8 cellular contexts compared by ENCODE assay signal in the genomic region with DNA sequence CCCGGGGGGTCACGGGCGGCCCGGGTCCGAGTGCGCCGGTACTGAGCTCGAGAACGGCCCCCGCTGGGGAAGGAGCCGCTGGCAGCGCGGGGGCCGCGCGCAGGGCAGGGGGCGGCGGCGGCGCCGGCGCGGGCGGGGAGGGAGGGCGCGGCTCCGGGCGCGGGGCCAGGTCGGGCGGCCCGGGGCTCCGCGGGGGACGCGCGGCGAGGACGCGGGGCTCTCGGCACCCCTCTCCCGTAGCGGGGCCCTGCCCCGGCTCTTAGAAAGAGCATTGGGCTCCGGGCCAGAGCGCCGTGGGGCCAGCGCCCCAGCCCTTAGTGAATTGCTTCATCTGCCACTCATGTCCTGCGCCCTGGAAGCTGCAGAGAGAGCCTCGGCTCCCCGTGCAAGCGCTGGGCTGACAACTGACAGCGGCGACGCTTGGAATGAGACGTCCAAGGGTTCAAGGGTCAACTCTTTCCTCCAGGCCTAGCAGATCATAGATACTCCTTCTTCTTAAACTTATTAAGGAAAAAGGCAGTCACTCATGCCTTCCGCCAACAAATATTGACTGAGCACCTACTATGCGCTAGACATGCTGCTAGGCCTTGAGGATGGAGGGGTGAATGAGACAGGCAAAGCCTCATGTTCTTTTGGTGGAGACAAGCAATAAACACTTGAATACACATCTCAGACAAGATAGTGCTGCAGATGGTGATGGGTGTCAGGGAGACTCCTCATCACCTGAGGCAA.
DNase-seq lines count a peak whose midpoint lies in the region; ATAC-seq lines count a peak whose summit lies in the region.

No MANE protein-coding gene starts in this region.

- H3K27ac Mint-ChIP-seq in CD8-positive, alpha-beta memory T cell: no peak overlapping the region

- H3K27me3 ChIP-seq in CD8-positive, alpha-beta memory T cell (ENCODE audit: insufficient read depth, low read length, poor library complexity, severe bottlenecking): peaks cover 5% of the 10 kb centered on the region
- peaks cover 40% of the 10 kb centered on the region for H3K27me3 ChIP-seq in HUES48 (ENCODE audit: control insufficient read depth, insufficient read depth, low read length)
- no peaks in the 10 kb centered on the region for H3K27me3 ChIP-seq in right cardiac atrium (ENCODE audit: control insufficient read depth, insufficient read depth)

- H3K36me3 Mint-ChIP-seq in CD8-positive, alpha-beta memory T cell: no peaks in the 10 kb centered on the region

- H3K9me3 Mint-ChIP-seq in CD8-positive, alpha-beta memory T cell: no peaks in the 10 kb centered on the region

- POLR2A ChIA-PET in CD8-positive, alpha-beta memory T cell (lab: Charles Lee): no interaction called here

- peak overlapping the region in 6 of 7 donors; percentile 45 to 77 (median 62) for H3K4me3 Mint-ChIP-seq in CD8-positive, alpha-beta memory T cell

- no peak overlapping the region for H3K9ac ChIP-seq in HUES48 (ENCODE audit: low read depth, low read length)

- no peak overlapping the region for H3K27ac ChIP-seq in CD8-positive, alpha-beta memory T cell (ENCODE audit: low read depth, low read length)
- H3K27ac ChIP-seq in HUES48 (ENCODE audit: low read depth, low read length) (peak overlapping the region; percentile 66), right cardiac atrium (ENCODE audit: low read length) (peak overlapping the region; percentile 94)

- peaks cover 0 to 11% (median 2%) of the 10 kb centered on the region in 3 donors for H3K4me1 Mint-ChIP-seq in CD8-positive, alpha-beta memory T cell

- peak; percentile 69 to 76 for ATAC-seq in right cardiac atrium
- no peak for ATAC-seq in HG02885 (IDR thresholded peaks at IDR 0.05; ENCODE audit: poor library complexity, unreplicated experiment)
- ATAC-seq in GM19035 (IDR thresholded peaks at IDR 0.05; ENCODE audit: unreplicated experiment): no peak
- ATAC-seq in GM21529 (IDR thresholded peaks at IDR 0.05; ENCODE audit: unreplicated experiment): no peak

- H3K4me3 ChIP-seq in CD8-positive, alpha-beta memory T cell (ENCODE audit: low read length): no peak overlapping the region
- H3K4me3 ChIP-seq in HUES48 (ENCODE audit: low read depth, low read length): peak overlapping the region; percentile 47
- H3K4me3 ChIP-seq in right cardiac atrium (ENCODE audit: low read length): peak overlapping the region; percentile 59

- WGBS in right cardiac atrium: 3% methylated on average over 56 of the region's 58 CpGs

- CTCF ChIA-PET in CD8-positive, alpha-beta memory T cell (lab: Charles Lee): no interaction called here

- intact Hi-C loops in right cardiac atrium (cut with DNase I): loop anchor here in 1 of 4 donors (10.0 kb wide), 1 partner anchor 68 kb away; no protein-coding TSS in a partner anchor

- no peaks in the 10 kb centered on the region for H3K36me3 ChIP-seq in CD8-positive, alpha-beta memory T cell (ENCODE audit: insufficient read depth, low read length)
- no peaks in the 10 kb centered on the region for H3K36me3 ChIP-seq in HUES48 (ENCODE audit: control insufficient read depth, insufficient read depth, low read length)

- peaks cover 35 to 46% of the 10 kb centered on the region in 2 donors for H3K27me3 Mint-ChIP-seq in CD8-positive, alpha-beta memory T cell

- H3K4me1 ChIP-seq in CD8-positive, alpha-beta memory T cell (ENCODE audit: insufficient read depth, low read length): no peaks in the 10 kb centered on the region
- peaks cover 11% of the 10 kb centered on the region for H3K4me1 ChIP-seq in HUES48 (ENCODE audit: control insufficient read depth, insufficient read depth, low read length)
- H3K4me1 ChIP-seq in right cardiac atrium (ENCODE audit: control insufficient read depth, insufficient read depth, low read length): peaks cover 7% of the 10 kb centered on the region

- no peak for DNase-seq in CD8-positive, alpha-beta memory T cell
- peak; percentile 69 for DNase-seq in amniotic epithelial cell (ENCODE audit: low read depth)
- peak; percentile 92 to 97 (median 96) for DNase-seq in right cardiac atrium
- DNase-seq in pons (ENCODE audit: low spot score): peak; percentile 22

- no peaks in the 10 kb centered on the region for H3K9me3 ChIP-seq in CD8-positive, alpha-beta memory T cell (ENCODE audit: low read length)
- H3K9me3 ChIP-seq in HUES48 (ENCODE audit: control insufficient read depth, insufficient read depth, low read length) (no peaks in the 10 kb centered on the region), right cardiac atrium (ENCODE audit: control insufficient read depth, low read length) (no peaks in the 10 kb centered on the region)

Comparison
In these comparisons a context has a peak if more than half of its experiments do, and no peak if none do; other contexts are left out.
1. DNase-seq: peak in amniotic epithelial cell (single experiment), right cardiac atrium (3 of 3) and pons (single experiment); none in CD8-positive, alpha-beta memory T cell (0 of 5).
2. ATAC-seq: peak in right cardiac atrium (2 of 2); none in HG02885 (single experiment), GM19035 (single experiment) and GM21529 (single experiment).